ENCODE assay signal across 1 cellular context in the genomic region with DNA sequence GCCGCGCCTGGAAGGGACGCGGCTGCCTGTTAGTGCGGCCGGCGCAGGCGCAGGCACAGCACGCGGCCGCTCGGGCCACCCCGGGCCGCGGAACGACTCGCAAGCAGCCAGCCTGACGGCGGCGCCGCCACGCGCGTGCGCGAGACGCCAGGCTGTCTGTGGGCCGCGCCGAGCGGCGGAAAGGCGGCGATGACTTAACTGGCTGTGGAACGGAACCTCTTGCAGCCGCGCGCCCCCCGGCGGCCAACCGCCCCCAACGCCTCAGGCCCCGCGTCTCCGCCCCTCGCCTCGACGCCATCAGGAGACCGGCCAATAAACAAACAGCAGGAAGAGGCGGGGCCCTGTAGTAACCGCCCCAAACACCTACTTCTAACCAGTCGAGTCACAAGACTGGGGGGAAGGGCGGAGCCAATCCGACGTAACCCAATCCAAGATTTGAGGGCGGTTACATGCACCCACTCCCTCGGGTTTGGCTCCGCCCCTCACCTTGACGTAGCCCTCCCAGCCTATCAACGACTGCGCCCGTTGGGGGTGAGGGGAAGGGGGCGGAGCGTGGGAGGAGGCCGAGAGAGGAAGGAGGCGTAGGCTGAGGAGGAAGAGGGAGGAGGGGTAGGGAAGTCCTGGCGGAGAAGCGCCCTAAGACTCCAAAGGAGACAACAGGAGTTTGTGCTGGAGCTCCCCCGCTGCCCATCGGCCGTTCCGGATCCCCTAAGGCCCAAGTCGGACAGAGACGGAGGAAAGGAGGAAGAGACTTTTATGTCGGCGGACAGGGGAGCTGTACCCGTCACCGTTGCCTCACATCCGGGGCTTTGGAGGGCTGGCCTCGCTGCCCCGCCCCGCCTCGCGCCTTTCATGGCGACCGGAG.
TF ChIP-seq lines count a peak whose summit lies in the region.

TSS of gene FBRS (plus strand) at position 566 of the 865 bp plus-strand sequence. CDS start 1,088 bp downstream, outside the sequence.

TF ChIP-seq in HepG2, 621 proteins besides CTCF, POLR2A, EP300 and RAD21 (continued from another document and continues in another):
- 0 out of 2 replicates have a peak, but pooled peaks have one; percentile 55 for TF ChIP-seq CAMTA2 (CRISPR knock-in tag; IDR thresholded peaks at IDR 0.05; ENCODE audit: borderline replicate concordance)
- TF ChIP-seq ZNF383 (CRISPR knock-in tag; IDR thresholded peaks at IDR 0.05; ENCODE audit: borderline replicate concordance) = no peak
- TF ChIP-seq ZNF709 (CRISPR knock-in tag; IDR thresholded peaks at IDR 0.05) = peak; percentile 74; the same call in 1 of the 2 replicates
- TF ChIP-seq KAT8 (CRISPR knock-in tag; IDR thresholded peaks at IDR 0.05) = peak; percentile 85
- peak; percentile 89 for TF ChIP-seq ATF7-NPFF (CRISPR knock-in tag; IDR thresholded peaks at IDR 0.05; ENCODE audit: low read depth)
- TF ChIP-seq MZF1 (CRISPR knock-in tag; IDR thresholded peaks at IDR 0.05; ENCODE audit: borderline replicate concordance) = no peak
- TF ChIP-seq KMT2B (CRISPR knock-in tag; IDR thresholded peaks at IDR 0.05) = peak; percentile 66; the same call in 1 of the 2 replicates
- peak; percentile 45; the same call in 1 of the 2 replicates for TF ChIP-seq ATF7 (IDR thresholded peaks at IDR 0.05)
- TF ChIP-seq ATF7 (CRISPR knock-in tag; IDR thresholded peaks at IDR 0.05) = no peak; the same call in 1 of the 2 replicates
- TF ChIP-seq ZNF781 (CRISPR knock-in tag; IDR thresholded peaks at IDR 0.05; ENCODE audit: borderline replicate concordance, not compliant biosample characterization) = no peak
- TF ChIP-seq RORA (CRISPR knock-in tag; IDR thresholded peaks at IDR 0.05) = no peak
- TF ChIP-seq BHLHE40 (IDR thresholded peaks at IDR 0.05; ENCODE audit: low read length) = peak; percentile 48
- TF ChIP-seq ZSCAN31 (CRISPR knock-in tag; IDR thresholded peaks at IDR 0.05; ENCODE audit: low read depth) = peak; percentile 90
- no peak; the same call in 1 of the 2 replicates for TF ChIP-seq JUN (CRISPR knock-in tag; IDR thresholded peaks at IDR 0.05)
- TF ChIP-seq, protein P1, sequence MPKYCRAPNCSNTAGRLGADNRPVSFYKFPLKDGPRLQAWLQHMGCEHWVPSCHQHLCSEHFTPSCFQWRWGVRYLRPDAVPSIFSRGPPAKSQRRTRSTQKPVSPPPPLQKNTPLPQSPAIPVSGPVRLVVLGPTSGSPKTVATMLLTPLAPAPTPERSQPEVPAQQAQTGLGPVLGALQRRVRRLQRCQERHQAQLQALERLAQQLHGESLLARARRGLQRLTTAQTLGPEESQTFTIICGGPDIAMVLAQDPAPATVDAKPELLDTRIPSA (CRISPR knock-in tag; IDR thresholded peaks at IDR 0.05; ENCODE audit: borderline replicate concordance) = no peak
- TF ChIP-seq, protein P2, sequence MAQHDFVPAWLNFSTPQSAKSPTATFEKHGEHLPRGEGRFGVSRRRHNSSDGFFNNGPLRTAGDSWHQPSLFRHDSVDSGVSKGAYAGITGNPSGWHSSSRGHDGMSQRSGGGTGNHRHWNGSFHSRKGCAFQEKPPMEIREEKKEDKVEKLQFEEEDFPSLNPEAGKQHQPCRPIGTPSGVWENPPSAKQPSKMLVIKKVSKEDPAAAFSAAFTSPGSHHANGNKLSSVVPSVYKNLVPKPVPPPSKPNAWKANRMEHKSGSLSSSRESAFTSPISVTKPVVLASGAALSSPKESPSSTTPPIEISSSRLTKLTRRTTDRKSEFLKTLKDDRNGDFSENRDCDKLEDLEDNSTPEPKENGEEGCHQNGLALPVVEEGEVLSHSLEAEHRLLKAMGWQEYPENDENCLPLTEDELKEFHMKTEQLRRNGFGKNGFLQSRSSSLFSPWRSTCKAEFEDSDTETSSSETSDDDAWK (CRISPR knock-in tag; IDR thresholded peaks at IDR 0.05) = no peak
- TF ChIP-seq MATR3 (CRISPR knock-in tag; IDR thresholded peaks at IDR 0.05) = no peak
- peak; percentile 50; the same call in 1 of the 2 replicates for TF ChIP-seq SAFB2 (CRISPR knock-in tag; IDR thresholded peaks at IDR 0.05; ENCODE audit: borderline replicate concordance, low read depth)
- no peak for TF ChIP-seq SMYD3 (CRISPR knock-in tag; IDR thresholded peaks at IDR 0.05)
- peak; percentile 62 for TF ChIP-seq SPEN (CRISPR knock-in tag; IDR thresholded peaks at IDR 0.05; ENCODE audit: low read depth)
- peak; percentile 86; the same call in 1 of the 2 replicates for TF ChIP-seq ZNF468 (CRISPR knock-in tag; IDR thresholded peaks at IDR 0.05)
- no peak; the same call in 1 of the 2 replicates for TF ChIP-seq ZBTB3 (CRISPR knock-in tag; IDR thresholded peaks at IDR 0.05; ENCODE audit: borderline replicate concordance, low read depth)
- TF ChIP-seq ETV6 (CRISPR knock-in tag; conservative IDR thresholded peaks at IDR 0.05) = peak; percentile 79; the same call in 1 of the 2 replicates
- peak; percentile 71 for TF ChIP-seq HIVEP1 (CRISPR knock-in tag; IDR thresholded peaks at IDR 0.05)
- TF ChIP-seq ZSCAN30 (CRISPR knock-in tag; IDR thresholded peaks at IDR 0.05) = no peak
- TF ChIP-seq AKNA (CRISPR knock-in tag; IDR thresholded peaks at IDR 0.05; ENCODE audit: borderline replicate concordance) = no peak
- no peak; the same call in 1 of the 2 replicates for TF ChIP-seq HNF4G (IDR thresholded peaks at IDR 0.05; ENCODE audit: borderline replicate concordance, low read depth, low read length)
- TF ChIP-seq HNF4G (CRISPR knock-in tag; IDR thresholded peaks at IDR 0.05; ENCODE audit: borderline replicate concordance, low read depth) = no peak
- peak; percentile 79 for TF ChIP-seq NKX3-1 (CRISPR knock-in tag; IDR thresholded peaks at IDR 0.05)
- TF ChIP-seq ATRX (CRISPR knock-in tag; IDR thresholded peaks at IDR 0.05; ENCODE audit: borderline replicate concordance) = no peak
- 0 out of 2 replicates have a peak, but pooled peaks have one; percentile 50 for TF ChIP-seq GTF3A (CRISPR knock-in tag; conservative IDR thresholded peaks at IDR 0.05)
- no peak for TF ChIP-seq SOX6 (IDR thresholded peaks at IDR 0.05)
- peak; percentile 80 for TF ChIP-seq SOX6 (CRISPR knock-in tag; IDR thresholded peaks at IDR 0.05)
- no peak for TF ChIP-seq PTBP1 (IDR thresholded peaks at IDR 0.05; ENCODE audit: low read depth, low read length, poor library complexity, severe bottlenecking)
- TF ChIP-seq XRCC5 (optimal IDR thresholded peaks at IDR 0.05; ENCODE audit: low read length) = peak; percentile 87
- peak; percentile 77 for TF ChIP-seq ZNF501 (CRISPR knock-in tag; IDR thresholded peaks at IDR 0.05)
- TF ChIP-seq ZFY (CRISPR knock-in tag; IDR thresholded peaks at IDR 0.05) = no peak
- peak; percentile 11; the same call in 1 of the 2 replicates for TF ChIP-seq SIX4 (CRISPR knock-in tag; IDR thresholded peaks at IDR 0.05)
- TF ChIP-seq ATF2 (CRISPR knock-in tag; IDR thresholded peaks at IDR 0.05) = peak; percentile 84
- no peak; the same call in 1 of the 2 replicates for TF ChIP-seq MXD4 (CRISPR knock-in tag; IDR thresholded peaks at IDR 0.05)
- TF ChIP-seq ZBTB2 (CRISPR knock-in tag; IDR thresholded peaks at IDR 0.05; ENCODE audit: low read depth) = peak; percentile 87; the same call in 1 of the 2 replicates
- 0 out of 2 replicates have a peak, but pooled peaks have one; percentile 41 for TF ChIP-seq ZNF598 (CRISPR knock-in tag; IDR thresholded peaks at IDR 0.05; ENCODE audit: borderline replicate concordance)
- peak; percentile 16 for TF ChIP-seq ZNF274 (CRISPR knock-in tag; IDR thresholded peaks at IDR 0.05)
- peak; percentile 99 for TF ChIP-seq ZSCAN22 (CRISPR knock-in tag; IDR thresholded peaks at IDR 0.05)
- no peak for TF ChIP-seq MAFG (CRISPR knock-in tag; IDR thresholded peaks at IDR 0.05)
- TF ChIP-seq KDM4B (CRISPR knock-in tag; IDR thresholded peaks at IDR 0.05) = no peak
- TF ChIP-seq, protein P3, sequence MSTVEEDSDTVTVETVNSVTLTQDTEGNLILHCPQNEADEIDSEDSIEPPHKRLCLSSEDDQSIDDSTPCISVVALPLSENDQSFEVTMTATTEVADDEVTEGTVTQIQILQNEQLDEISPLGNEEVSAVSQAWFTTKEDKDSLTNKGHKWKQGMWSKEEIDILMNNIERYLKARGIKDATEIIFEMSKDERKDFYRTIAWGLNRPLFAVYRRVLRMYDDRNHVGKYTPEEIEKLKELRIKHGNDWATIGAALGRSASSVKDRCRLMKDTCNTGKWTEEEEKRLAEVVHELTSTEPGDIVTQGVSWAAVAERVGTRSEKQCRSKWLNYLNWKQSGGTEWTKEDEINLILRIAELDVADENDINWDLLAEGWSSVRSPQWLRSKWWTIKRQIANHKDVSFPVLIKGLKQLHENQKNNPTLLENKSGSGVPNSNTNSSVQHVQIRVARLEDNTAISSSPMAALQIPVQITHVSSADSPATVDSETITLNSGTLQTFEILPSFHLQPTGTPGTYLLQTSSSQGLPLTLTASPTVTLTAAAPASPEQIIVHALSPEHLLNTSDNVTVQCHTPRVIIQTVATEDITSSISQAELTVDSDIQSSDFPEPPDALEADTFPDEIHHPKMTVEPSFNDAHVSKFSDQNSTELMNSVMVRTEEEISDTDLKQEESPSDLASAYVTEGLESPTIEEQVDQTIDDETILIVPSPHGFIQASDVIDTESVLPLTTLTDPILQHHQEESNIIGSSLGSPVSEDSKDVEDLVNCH (CRISPR knock-in tag; IDR thresholded peaks at IDR 0.05) = no peak; the same call in none of the 2 replicates
- peak; percentile 12 for TF ChIP-seq TAF15 (IDR thresholded peaks at IDR 0.05; ENCODE audit: low read depth, low read length, poor library complexity, severe bottlenecking)
- peak; percentile 74 for TF ChIP-seq FOXK2 (IDR thresholded peaks at IDR 0.05)
- TF ChIP-seq ZNF432 (CRISPR knock-in tag; IDR thresholded peaks at IDR 0.05; ENCODE audit: borderline replicate concordance) = no peak
- TF ChIP-seq, protein P4, sequence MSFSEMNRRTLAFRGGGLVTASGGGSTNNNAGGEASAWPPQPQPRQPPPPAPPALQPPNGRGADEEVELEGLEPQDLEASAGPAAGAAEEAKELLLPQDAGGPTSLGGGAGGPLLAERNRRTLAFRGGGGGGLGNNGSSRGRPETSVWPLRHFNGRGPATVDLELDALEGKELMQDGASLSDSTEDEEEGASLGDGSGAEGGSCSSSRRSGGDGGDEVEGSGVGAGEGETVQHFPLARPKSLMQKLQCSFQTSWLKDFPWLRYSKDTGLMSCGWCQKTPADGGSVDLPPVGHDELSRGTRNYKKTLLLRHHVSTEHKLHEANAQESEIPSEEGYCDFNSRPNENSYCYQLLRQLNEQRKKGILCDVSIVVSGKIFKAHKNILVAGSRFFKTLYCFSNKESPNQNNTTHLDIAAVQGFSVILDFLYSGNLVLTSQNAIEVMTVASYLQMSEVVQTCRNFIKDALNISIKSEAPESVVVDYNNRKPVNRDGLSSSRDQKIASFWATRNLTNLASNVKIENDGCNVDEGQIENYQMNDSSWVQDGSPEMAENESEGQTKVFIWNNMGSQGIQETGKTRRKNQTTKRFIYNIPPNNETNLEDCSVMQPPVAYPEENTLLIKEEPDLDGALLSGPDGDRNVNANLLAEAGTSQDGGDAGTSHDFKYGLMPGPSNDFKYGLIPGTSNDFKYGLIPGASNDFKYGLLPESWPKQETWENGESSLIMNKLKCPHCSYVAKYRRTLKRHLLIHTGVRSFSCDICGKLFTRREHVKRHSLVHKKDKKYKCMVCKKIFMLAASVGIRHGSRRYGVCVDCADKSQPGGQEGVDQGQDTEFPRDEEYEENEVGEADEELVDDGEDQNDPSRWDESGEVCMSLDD (CRISPR knock-in tag; IDR thresholded peaks at IDR 0.05; ENCODE audit: borderline replicate concordance) = no peak
- TF ChIP-seq SMARCC2 (IDR thresholded peaks at IDR 0.05) = 0 out of 2 replicates have a peak, but pooled peaks have one; percentile 7
